ENCODE assay signal across 1 cellular context in the genomic region with DNA sequence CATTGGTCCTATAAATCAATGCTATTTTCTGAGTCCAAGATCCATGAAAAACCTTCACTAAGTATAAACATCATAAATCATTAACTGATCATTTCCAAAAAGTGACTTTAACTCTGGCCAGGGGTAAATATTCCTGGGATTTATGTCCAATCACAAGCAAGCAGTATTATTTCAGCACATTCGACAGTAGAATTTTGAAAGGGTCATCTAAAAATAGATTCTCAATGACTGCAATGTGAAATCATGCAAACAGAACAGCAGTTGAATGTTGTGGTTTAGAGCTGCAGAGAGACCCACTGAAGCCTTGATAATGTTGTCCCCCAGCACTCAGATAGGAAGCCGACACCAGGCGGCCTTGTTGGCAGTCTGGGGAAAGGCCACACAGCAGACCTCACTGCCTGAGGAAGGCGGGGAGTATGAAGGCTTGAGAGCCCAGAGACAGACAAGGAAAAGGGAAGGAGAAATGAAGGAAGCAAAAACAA.
TF ChIP-seq lines count a peak whose summit lies in the region.

No MANE protein-coding gene starts in this region.

TF ChIP-seq in IMR-90, 13 proteins besides CTCF, POLR2A, EP300 and RAD21:
- TF ChIP-seq BHLHE40 (IDR thresholded peaks at IDR 0.05; ENCODE audit: low read depth, low read length) (no peak), CEBPB (IDR thresholded peaks at IDR 0.05; ENCODE audit: low read depth, low read length) (peak; percentile 2; the same call in 1 of the 2 replicates)
